In genomic region chr15:75073197-75073596, GRCh38 we compare ENCODE assay signal across 1 cellular context.
TF ChIP-seq lines count a peak whose summit lies in the region.

No MANE protein-coding gene starts in this region.

TF ChIP-seq in K562, 482 proteins besides CTCF, POLR2A, EP300 and RAD21:
- TF ChIP-seq FOXA3 (CRISPR knock-in tag; conservative IDR thresholded peaks at IDR 0.05 in 1 of 2, IDR thresholded peaks at IDR 0.05 in 1 of 2) (peak; percentile 61 to 79; a peak in 3 of 4 replicates), ETV5 (CRISPR knock-in tag; IDR thresholded peaks at IDR 0.05; ENCODE audit: low read depth) (no peak), MTA1 (IDR thresholded peaks at IDR 0.05; ENCODE audit: borderline replicate concordance) (no peak), JUNB (CRISPR knock-in tag; conservative IDR thresholded peaks at IDR 0.05) (no peak), TEAD1 (CRISPR knock-in tag; IDR thresholded peaks at IDR 0.05) (0 out of 4 replicates have a peak, but pooled peaks of 1 of the 2 experiments have one; percentile 9), L3MBTL2 (IDR thresholded peaks at IDR 0.05) (0 out of 2 replicates have a peak, but pooled peaks have one; percentile 20), ZNF311 (CRISPR knock-in tag; IDR thresholded peaks at IDR 0.05) (0 out of 2 replicates have a peak, but pooled peaks have one; percentile 19), JUN (IDR thresholded peaks at IDR 0.05; ENCODE audit: borderline replicate concordance, low read depth, low read length) (peak; percentile 59), JUN (CRISPR knock-in tag; IDR thresholded peaks at IDR 0.05; ENCODE audit: borderline replicate concordance) (no peak), ATF1 (CRISPR knock-in tag; IDR thresholded peaks at IDR 0.05) (no peak), ATF1 (tag; IDR thresholded peaks at IDR 0.05) (peak; percentile 33; the same call in 1 of the 2 replicates), BACH1 (tag; IDR thresholded peaks at IDR 0.05) (peak; percentile 27; the same call in 1 of the 2 replicates), SMARCE1 (IDR thresholded peaks at IDR 0.05) (peak; percentile 28; the same call in 1 of the 2 replicates), SIRT6 (IDR thresholded peaks at IDR 0.05; ENCODE audit: low read depth, low read length) (no peak), ZBTB8A (IDR thresholded peaks at IDR 0.05; ENCODE audit: partially characterized antibody) (no peak), E2F6 (IDR thresholded peaks at IDR 0.05; ENCODE audit: borderline replicate concordance in 1 of 2, extremely low read depth in 1 of 2, insufficient read depth in 1 of 2, insufficient read length in 1 of 2, low read depth in 1 of 2, low read length in 1 of 2, poor library complexity in 1 of 2, severe bottlenecking in 1 of 2) (no peak), ATF7 (IDR thresholded peaks at IDR 0.05) (peak; percentile 88), JUND (IDR thresholded peaks at IDR 0.05; ENCODE audit: borderline replicate concordance, low read depth, low read length) (no peak), JUND (tag; IDR thresholded peaks at IDR 0.05; ENCODE audit: borderline replicate concordance, low read depth, low read length) (peak; percentile 71; the same call in 2 of the 3 replicates), CREM (IDR thresholded peaks at IDR 0.05; ENCODE audit: low read depth) (peak; percentile 74), PHB (CRISPR knock-in tag; IDR thresholded peaks at IDR 0.05) (no peak)
- TF ChIP-seq, protein P1, sequence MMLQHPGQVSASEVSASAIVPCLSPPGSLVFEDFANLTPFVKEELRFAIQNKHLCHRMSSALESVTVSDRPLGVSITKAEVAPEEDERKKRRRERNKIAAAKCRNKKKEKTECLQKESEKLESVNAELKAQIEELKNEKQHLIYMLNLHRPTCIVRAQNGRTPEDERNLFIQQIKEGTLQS (IDR thresholded peaks at IDR 0.05), result peak; percentile 58
- TF ChIP-seq, protein P1 (CRISPR knock-in tag; conservative IDR thresholded peaks at IDR 0.05), result no peak
- TF ChIP-seq, protein P2, sequence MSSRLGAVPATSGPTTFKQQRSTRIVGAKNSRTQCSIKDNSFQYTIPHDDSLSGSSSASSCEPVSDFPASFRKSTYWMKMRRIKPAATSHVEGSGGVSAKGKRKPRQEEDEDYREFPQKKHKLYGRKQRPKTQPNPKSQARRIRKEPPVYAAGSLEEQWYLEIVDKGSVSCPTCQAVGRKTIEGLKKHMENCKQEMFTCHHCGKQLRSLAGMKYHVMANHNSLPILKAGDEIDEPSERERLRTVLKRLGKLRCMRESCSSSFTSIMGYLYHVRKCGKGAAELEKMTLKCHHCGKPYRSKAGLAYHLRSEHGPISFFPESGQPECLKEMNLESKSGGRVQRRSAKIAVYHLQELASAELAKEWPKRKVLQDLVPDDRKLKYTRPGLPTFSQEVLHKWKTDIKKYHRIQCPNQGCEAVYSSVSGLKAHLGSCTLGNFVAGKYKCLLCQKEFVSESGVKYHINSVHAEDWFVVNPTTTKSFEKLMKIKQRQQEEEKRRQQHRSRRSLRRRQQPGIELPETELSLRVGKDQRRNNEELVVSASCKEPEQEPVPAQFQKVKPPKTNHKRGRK (tag; IDR thresholded peaks at IDR 0.05), result no peak
- TF ChIP-seq, protein P3, sequence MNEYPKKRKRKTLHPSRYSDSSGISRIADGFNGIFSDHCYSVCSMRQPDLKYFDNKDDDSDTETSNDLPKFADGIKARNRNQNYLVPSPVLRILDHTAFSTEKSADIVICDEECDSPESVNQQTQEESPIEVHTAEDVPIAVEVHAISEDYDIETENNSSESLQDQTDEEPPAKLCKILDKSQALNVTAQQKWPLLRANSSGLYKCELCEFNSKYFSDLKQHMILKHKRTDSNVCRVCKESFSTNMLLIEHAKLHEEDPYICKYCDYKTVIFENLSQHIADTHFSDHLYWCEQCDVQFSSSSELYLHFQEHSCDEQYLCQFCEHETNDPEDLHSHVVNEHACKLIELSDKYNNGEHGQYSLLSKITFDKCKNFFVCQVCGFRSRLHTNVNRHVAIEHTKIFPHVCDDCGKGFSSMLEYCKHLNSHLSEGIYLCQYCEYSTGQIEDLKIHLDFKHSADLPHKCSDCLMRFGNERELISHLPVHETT (CRISPR knock-in tag; conservative IDR thresholded peaks at IDR 0.05 in 1 of 2, IDR thresholded peaks at IDR 0.05 in 1 of 2), result 0 out of 4 replicates have a peak, but pooled peaks of 1 of the 2 experiments have one; percentile 36
- TF ChIP-seq, protein P4, sequence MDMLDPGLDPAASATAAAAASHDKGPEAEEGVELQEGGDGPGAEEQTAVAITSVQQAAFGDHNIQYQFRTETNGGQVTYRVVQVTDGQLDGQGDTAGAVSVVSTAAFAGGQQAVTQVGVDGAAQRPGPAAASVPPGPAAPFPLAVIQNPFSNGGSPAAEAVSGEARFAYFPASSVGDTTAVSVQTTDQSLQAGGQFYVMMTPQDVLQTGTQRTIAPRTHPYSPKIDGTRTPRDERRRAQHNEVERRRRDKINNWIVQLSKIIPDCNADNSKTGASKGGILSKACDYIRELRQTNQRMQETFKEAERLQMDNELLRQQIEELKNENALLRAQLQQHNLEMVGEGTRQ (CRISPR knock-in tag; IDR thresholded peaks at IDR 0.05), result no peak
TF ChIP-seq in K562: peak in this region for 13.
